ENCODE assay signal across 24 cellular contexts in the genomic region with DNA sequence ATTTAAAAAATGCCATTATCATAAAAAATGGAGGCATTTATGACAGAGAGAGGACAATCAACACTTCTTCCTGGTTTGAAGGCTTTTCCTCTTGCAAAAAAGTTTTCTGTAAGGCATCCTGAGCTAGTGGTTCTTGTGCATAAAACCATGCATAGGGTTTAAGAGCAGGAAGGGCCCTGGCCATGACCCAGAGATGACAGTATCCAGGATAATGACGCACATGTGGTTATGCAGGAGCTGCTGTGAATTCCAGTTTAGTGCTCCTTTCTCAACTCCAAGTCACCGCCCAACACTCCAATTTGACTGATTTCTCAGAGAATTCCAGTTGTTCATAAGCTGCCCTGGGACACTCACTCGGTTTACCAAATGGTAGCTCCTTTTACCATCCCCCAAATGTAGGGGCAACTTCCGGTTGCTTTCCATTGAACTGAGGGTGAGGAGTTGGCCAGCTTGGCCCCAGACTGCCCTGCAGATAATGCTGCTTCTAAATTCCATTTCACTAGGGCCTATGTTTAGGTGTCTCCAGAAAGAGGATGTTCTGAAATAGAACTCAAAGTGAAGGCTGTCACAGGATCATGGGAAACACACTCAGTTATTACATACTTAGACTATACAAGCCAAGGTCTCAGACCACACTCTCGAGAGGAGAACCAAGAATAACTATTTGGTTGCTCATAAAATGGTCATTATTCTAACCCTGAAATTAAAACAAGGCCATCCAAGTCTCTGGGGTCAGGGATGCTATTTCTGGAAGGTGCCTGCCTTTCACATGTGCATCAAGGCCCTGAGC.
A peak's percentile ranks its signal among the peaks of the same experiment; 100 is the strongest.
DNase-seq lines count a peak whose midpoint lies in the region; ATAC-seq and TF ChIP-seq lines count a peak whose summit lies in the region.
"Had no signal": no experiment of that assay in that cellular context is flagged by ENCODE, and none has a peak within 500 bp of the region (broad histone marks: within the 10 kb centered on the region; RNA-seq: fewer than 3 reads in every experiment).

No MANE protein-coding gene starts in this region.

- H3K27me3 ChIP-seq in GM23248 (replicated peaks; ENCODE audit: insufficient read depth): no peaks in the 10 kb centered on the region
- no peaks in the 10 kb centered on the region for H3K27me3 ChIP-seq in naive thymus-derived CD4-positive, alpha-beta T cell (ENCODE audit: control insufficient read depth in 2 of 2, insufficient read depth in 2 of 2, low read length in 2 of 2)
- H3K27me3 ChIP-seq: BLaER1, pancreas, testis had no signal

- H3K4me3 Mint-ChIP-seq in naive thymus-derived CD4-positive, alpha-beta T cell: no peak overlapping the region
- H3K4me3 Mint-ChIP-seq: brain, IgD-negative memory B cell, memory B cell, neural crest cell had no signal

- peaks cover 0 to 16% (median 0%) of the 10 kb centered on the region in 5 donors for H3K27me3 Mint-ChIP-seq in naive thymus-derived CD4-positive, alpha-beta T cell

- H4K20me1 ChIP-seq in GM23248 (ENCODE audit: insufficient read depth) (no peaks in the 10 kb centered on the region), OCI-LY7 (ENCODE audit: insufficient read depth, low read length) (no peaks in the 10 kb centered on the region)
- H4K20me1 ChIP-seq: BLaER1 had no signal

- H3K4me1 ChIP-seq in GM23248 (ENCODE audit: insufficient read depth) (peaks cover 22% of the 10 kb centered on the region), OCI-LY7 (ENCODE audit: insufficient read depth, low read length, poor library complexity, severe bottlenecking) (peaks cover under 1% of the 10 kb centered on the region), mucosa of descending colon (ENCODE audit: low read depth) (no peaks in the 10 kb centered on the region)
- no peaks in the 10 kb centered on the region for H3K4me1 ChIP-seq in naive thymus-derived CD4-positive, alpha-beta T cell (ENCODE audit: control insufficient read depth in 2 of 2, insufficient read depth in 2 of 2, low read length in 2 of 2)
- H3K4me1 ChIP-seq: A549, BLaER1, pancreas, testis had no signal

- no peaks in the 10 kb centered on the region for H3K4me1 Mint-ChIP-seq in naive thymus-derived CD4-positive, alpha-beta T cell
- H3K4me1 Mint-ChIP-seq: IgD-negative memory B cell, memory B cell had no signal

- whole genome bisulfite sequencing in GM23248 (ENCODE audit: low coverage in 1 of 2, low lambda C conversion rate in 2 of 2, missing lambda C conversion rate in 2 of 2), 2 experiments: 5 to 13% methylated on average over 5 of the region's 5 CpGs

- POLR2A ChIA-PET in OCI-LY7 (lab: Charles Lee): interaction anchor here (0.6 kb wide), 2 partner anchors 119 to 553 kb away, joined by 3 to 5 read pairs; no protein-coding TSS in a partner anchor
- POLR2A ChIA-PET in naive thymus-derived CD4-positive, alpha-beta T cell (lab: Charles Lee): no interaction called here

- H3K36me3 Mint-ChIP-seq in naive thymus-derived CD4-positive, alpha-beta T cell: no peaks in the 10 kb centered on the region
- H3K36me3 Mint-ChIP-seq: brain, IgD-negative memory B cell, memory B cell had no signal

- CTCF ChIA-PET in OCI-LY7 (lab: Charles Lee; ENCODE audit: unreplicated experiment): no interaction called here
- CTCF ChIA-PET in naive thymus-derived CD4-positive, alpha-beta T cell (lab: Charles Lee): no interaction called here

- ATAC-seq in mucosa of descending colon: no peak
- no peak for ATAC-seq in naive thymus-derived CD4-positive, alpha-beta T cell
- ATAC-seq: A549, pancreas had no signal

- H3K9me3 Mint-ChIP-seq in naive thymus-derived CD4-positive, alpha-beta T cell: peaks cover 0 to 7% (median 0%) of the 10 kb centered on the region in 11 donors
- H3K9me3 Mint-ChIP-seq: IgD-negative memory B cell, neural crest cell had no signal

- H3K4me2 ChIP-seq in GM23248 (ENCODE audit: unreplicated experiment): peak overlapping the region; percentile 58
- no peak overlapping the region for H3K4me2 ChIP-seq in OCI-LY7 (ENCODE audit: low read length)
- H3K4me2 ChIP-seq: A549, BLaER1 had no signal

- H3K9me2 ChIP-seq in GM23248 (ENCODE audit: insufficient read depth) (peaks cover 9% of the 10 kb centered on the region), OCI-LY7 (ENCODE audit: insufficient read depth, low read length) (no peaks in the 10 kb centered on the region)

- H3K4me3 ChIP-seq in GM23248 (0 out of 2 replicates have a peak overlapping the region, but pooled peaks have one; percentile 11), fibroblast of villous mesenchyme (ENCODE audit: low read depth, low read length) (no peak overlapping the region), OCI-LY7 (ENCODE audit: low read depth, low read length, poor library complexity, severe bottlenecking) (no peak overlapping the region), mucosa of descending colon (no peak overlapping the region)
- H3K4me3 ChIP-seq in naive thymus-derived CD4-positive, alpha-beta T cell (ENCODE audit: low read length): no peak overlapping the region
- H3K4me3 ChIP-seq: A549, BLaER1, pancreas, testis had no signal

- H3K79me2 ChIP-seq in GM23248 (ENCODE audit: insufficient read depth) (no peaks in the 10 kb centered on the region), OCI-LY7 (ENCODE audit: insufficient read depth, low read depth, low read length) (no peaks in the 10 kb centered on the region)

- H3K9me3 ChIP-seq in GM23248 (ENCODE audit: low read depth): no peaks in the 10 kb centered on the region
- no peaks in the 10 kb centered on the region for H3K9me3 ChIP-seq in OCI-LY7 (ENCODE audit: low read length)
- H3K9me3 ChIP-seq in mucosa of descending colon: no peaks in the 10 kb centered on the region
- no peaks in the 10 kb centered on the region for H3K9me3 ChIP-seq in naive thymus-derived CD4-positive, alpha-beta T cell (ENCODE audit: control insufficient read depth in 2 of 3, low read length in 3 of 3)
- H3K9me3 ChIP-seq: A549, BLaER1, pancreas, testis had no signal

- TF ChIP-seq CTCF in AG09319 (IDR thresholded peaks at IDR 0.05; ENCODE audit: low read depth, low read length) (no peak), fibroblast of villous mesenchyme (IDR thresholded peaks at IDR 0.05; ENCODE audit: insufficient read depth, low read depth, low read length) (no peak), OCI-LY7 (conservative IDR thresholded peaks at IDR 0.05; ENCODE audit: low read length) (no peak), mucosa of descending colon (IDR thresholded peaks at IDR 0.05) (no peak)

- intact Hi-C loops in OCI-LY7 (cut with micrococcal nuclease; ENCODE audit: unreplicated experiment) (no loop called here), mucosa of descending colon (cut with DNase I, micrococcal nuclease) (no loop called here)
- intact Hi-C loops in naive thymus-derived CD4-positive, alpha-beta T cell (cut with micrococcal nuclease): no loop called here

- H3K36me3 ChIP-seq in GM23248 (ENCODE audit: low read depth) (no peaks in the 10 kb centered on the region; the same call in 1 of the 2 replicates), OCI-LY7 (ENCODE audit: insufficient read depth, low read length) (no peaks in the 10 kb centered on the region), mucosa of descending colon (ENCODE audit: low read depth) (no peaks in the 10 kb centered on the region)
- no peaks in the 10 kb centered on the region for H3K36me3 ChIP-seq in naive thymus-derived CD4-positive, alpha-beta T cell (ENCODE audit: control insufficient read depth in 2 of 3, insufficient read depth in 3 of 3, low read length in 3 of 3)
- H3K36me3 ChIP-seq: BLaER1, pancreas had no signal

- H3K27ac ChIP-seq in GM23248 (peak overlapping the region; percentile 91), OCI-LY7 (ENCODE audit: low read depth, low read length, poor library complexity, severe bottlenecking) (no peak overlapping the region)
- no peak overlapping the region for H3K27ac ChIP-seq in naive thymus-derived CD4-positive, alpha-beta T cell (ENCODE audit: low read depth, low read length)
- H3K27ac ChIP-seq: A549, BLaER1, pancreas, RWPE1, testis had no signal

- peak overlapping the region; percentile 68 for H3K9ac ChIP-seq in GM23248
- H3K9ac ChIP-seq: BLaER1 had no signal

- H3K27ac Mint-ChIP-seq in naive thymus-derived CD4-positive, alpha-beta T cell: no peak overlapping the region
- H3K27ac Mint-ChIP-seq: brain, IgD-negative memory B cell, memory B cell had no signal

- H2AFZ ChIP-seq in GM23248 (no peak overlapping the region), OCI-LY7 (ENCODE audit: low read length) (no peak overlapping the region)

- BruUV-seq in OCI-LY7 (replicated peaks; lab: Mats Ljungman, UMichigan): no TSS peak

- DNase-seq in AG09319 (ENCODE audit: extremely low read depth, low read depth): peak; percentile 31
- peak; percentile 97 for DNase-seq in GM23248
- DNase-seq in amniotic epithelial cell (ENCODE audit: low read depth): peak; percentile 99
- peak; percentile 55 for DNase-seq in fibroblast of villous mesenchyme (ENCODE audit: low read depth)
- DNase-seq in OCI-LY7 (ENCODE audit: low spot score): no peak
- no peak for DNase-seq in mucosa of descending colon
- DNase-seq in activated T-cell treated with anti-CD3 and anti-CD28 coated beads, Interleukin-2, amount 50 U/mL, for 48 hours: no peak
- no peak for DNase-seq in naive thymus-derived CD4-positive, alpha-beta T cell
- DNase-seq: activated CD4-positive, CD25-positive, alpha-beta regulatory T cell; activated naive CD4-positive, alpha-beta T cell treated with Interleukin-2 at 50 U/mL for 16 hours; DMS 273 treated with DMSO at 0.1 percent for 48 hours; glutamatergic neuron; NCI-H1048; NCI-H82; pancreas; stimulated activated naive CD4-positive, alpha-beta T cell; testis had no signal

- in situ Hi-C loops in GM23248 (cut with MboI): no loop called here

- H3F3A ChIP-seq in GM23248 (ENCODE audit: insufficient read depth): peaks cover 34% of the 10 kb centered on the region

Comparison
In these comparisons a context has a peak if more than half of its experiments do, and no peak if none do; other contexts are left out.
1. DNase-seq: peak in AG09319 (single experiment), GM23248 (single experiment), amniotic epithelial cell (single experiment) and fibroblast of villous mesenchyme (single experiment); none in OCI-LY7 (single experiment), mucosa of descending colon (0 of 3), activated T-cell treated with anti-CD3 and anti-CD28 coated beads, Interleukin-2, amount 50 U/mL, for 48 hours (0 of 2) and naive thymus-derived CD4-positive, alpha-beta T cell (0 of 9).